29 cellular contexts compared by ENCODE assay signal in the genomic region with DNA sequence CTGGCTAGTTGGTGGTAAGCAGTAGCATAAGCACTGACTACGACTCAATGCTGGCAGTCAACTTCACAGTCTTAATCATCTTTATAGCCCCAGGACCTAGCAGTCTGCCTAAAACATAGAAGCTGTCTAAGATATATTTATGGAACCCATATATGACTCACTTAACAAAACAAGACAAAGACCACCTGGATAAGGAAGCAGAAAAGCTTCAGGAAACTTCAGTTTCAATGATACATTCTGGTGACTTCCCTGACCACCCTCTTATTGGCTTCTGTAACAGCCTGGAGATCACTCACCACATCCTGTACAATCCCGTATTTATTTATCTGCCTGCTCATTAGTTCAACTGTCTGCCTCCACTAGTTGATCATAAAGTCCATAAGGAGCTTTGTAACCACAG.
A peak's percentile ranks its signal among the peaks of the same experiment; 100 is the strongest.
DNase-seq lines count a peak whose midpoint lies in the region; ATAC-seq and TF ChIP-seq lines count a peak whose summit lies in the region.
"Had no signal": no experiment of that assay in that cellular context is flagged by ENCODE, and none has a peak within 500 bp of the region (broad histone marks: within the 10 kb centered on the region; RNA-seq: fewer than 3 reads in every experiment).

No MANE protein-coding gene starts in this region.

- H3K4me3 ChIP-seq in foreskin fibroblast (ENCODE audit: low read depth in 1 of 2, low read length in 2 of 2), result no peak overlapping the region
- H3K4me3 ChIP-seq in WERI-Rb-1 (ENCODE audit: low read depth, low read length), result no peak overlapping the region
- H3K4me3 ChIP-seq: left lung, ovary, right atrium auricular region, thoracic aorta had no signal

- no peak overlapping the region for H3K27ac ChIP-seq in WERI-Rb-1
- H3K27ac ChIP-seq: C4-2B, left lung, ovary, right atrium auricular region, thoracic aorta had no signal

- TF ChIP-seq CTCF in foreskin fibroblast (IDR thresholded peaks at IDR 0.05; ENCODE audit: low read depth, low read length), result no peak
- TF ChIP-seq CTCF in WERI-Rb-1 (IDR thresholded peaks at IDR 0.05; ENCODE audit: low read depth, low read length), result no peak
- no peak for TF ChIP-seq CTCF in GM10248 (IDR thresholded peaks at IDR 0.05; ENCODE audit: control extremely low read depth, extremely low read depth, low read depth, missing control alignments)

- no peaks in the 10 kb centered on the region for H3K36me3 ChIP-seq in WERI-Rb-1
- H3K36me3 ChIP-seq: left lung, ovary, right atrium auricular region, thoracic aorta had no signal

- DNase-seq in A172 (ENCODE audit: low spot score) (peak; percentile 78), GM04504 (ENCODE audit: low read depth) (peak; percentile 10), RPMI7951 (ENCODE audit: low read depth) (peak; percentile 92), foreskin fibroblast (peak; percentile 37 to 52), WERI-Rb-1 (no peak), GM10248 (ENCODE audit: extremely low spot score) (no peak)
- no peak for DNase-seq in activated CD4-positive, alpha-beta T cell treated with anti-CD3 and anti-CD28 coated beads for 48 hours
- DNase-seq: activated CD4-positive, alpha-beta T cell treated with anti-CD3 and anti-CD28 coated beads, Interleukin-2, amount 50 U/mL, for 4 hours; activated CD8-positive, alpha-beta memory T cell treated with anti-CD3 and anti-CD28 coated beads, Interleukin-2, amount 50 U/mL, for 48 hours; activated naive CD8-positive, alpha-beta T cell treated with anti-CD3 and anti-CD28 coated beads for 36 hours; effector CD8-positive, alpha-beta T cell; glutamatergic neuron; H9; Karpas-422; left lung; natural killer cell; NCI-H1092; NCI-H2081; NCI-H446 treated with DMSO at 0.1 percent for 48 hours; ovary; RPMI8226; stimulated activated CD4-positive, alpha-beta T cell treated with anti-CD3 and anti-CD28 coated beads, Interleukin-4, amount 100 ng/mL, for 24 hours; stimulated activated naive CD4-positive, alpha-beta T cell treated with Interleukin-2 at 50 U/mL for 16 hours had no signal

- CTCF ChIA-PET in GM10248 (lab: Yijun Ruan, JAX), result no interaction called here

- no peaks in the 10 kb centered on the region for H3K27me3 ChIP-seq in WERI-Rb-1 (ENCODE audit: insufficient read depth, low read depth, severe bottlenecking)
- H3K27me3 ChIP-seq: left lung, ovary, right atrium auricular region had no signal

- POLR2A ChIA-PET in GM10248 (lab: Yijun Ruan, JAX), result no interaction called here

- H3K9me3 ChIP-seq in WERI-Rb-1 (ENCODE audit: severe bottlenecking), result no peaks in the 10 kb centered on the region
- H3K9me3 ChIP-seq: left lung, ovary, right atrium auricular region, thoracic aorta had no signal

- ATAC-seq in GM21423 (IDR thresholded peaks at IDR 0.05; ENCODE audit: unreplicated experiment), result no peak
- ATAC-seq: left lung, natural killer cell, SK-N-SH treated with all-trans-retinoic acid at 6 μM for 48 hours, WTC11 had no signal

Comparison
In these comparisons a context has a peak if more than half of its experiments do, and no peak if none do; other contexts are left out.
1. DNase-seq: peak in A172 (single experiment), GM04504 (single experiment), RPMI7951 (single experiment) and foreskin fibroblast (2 of 2); none in activated CD4-positive, alpha-beta T cell treated with anti-CD3 and anti-CD28 coated beads for 48 hours (single experiment), WERI-Rb-1 (single experiment) and GM10248 (single experiment).